Comparison of ENCODE assay signal across 8 cellular contexts in genomic region chr14:20682435-20683124, GRCh38. TPM values are rescaled to one million over a fixed set of nuclear protein-coding genes. Genes with fewer than 3 reads are reported as not detected.
DNase-seq lines count a peak whose midpoint lies in the region; ATAC-seq and TF ChIP-seq lines count a peak whose summit lies in the region.

No MANE protein-coding gene starts in this region.

- DNase-seq in A172 (ENCODE audit: low spot score) (peak; percentile 76), NCI-H2196 treated with DMSO at 0.1 percent for 48 hours (lab: John Stamatoyannopoulos, UW; ENCODE audit: unreplicated experiment) (peak; percentile 36), cerebellum (ENCODE audit: low spot score) (peak; percentile 95), left colon (peak; percentile 88 to 91)
- DNase-seq in activated CD4-positive, CD25-positive, alpha-beta regulatory T cell treated with anti-CD3 and anti-CD28 coated beads, Interleukin-2, amount 50 U/mL, for 72 hours: peak; percentile 79
- peak; percentile 37 to 71 (median 60) for DNase-seq in stimulated activated CD4-positive, alpha-beta T cell treated with anti-CD3 and anti-CD28 coated beads, Interleukin-1b, Interleukin-23, amount 100 ng/mL, for 24 hours (ENCODE audit: low read depth in 4 of 4, low spot score in 1 of 4)

- ATAC-seq in HG03064 (IDR thresholded peaks at IDR 0.05; ENCODE audit: low read depth, unreplicated experiment): peak; percentile 36
- ATAC-seq in left colon: peak; percentile 54

- TF ChIP-seq POLR2A in GM18526 (IDR thresholded peaks at IDR 0.05; ENCODE audit: extremely low read depth, insufficient read length): peak; percentile 76

- intact Hi-C loops in left colon (cut with DNase I, micrococcal nuclease): loop anchor here (5.0 to 10.0 kb wide), 3 partner anchors 68 to 340 kb away; partner anchors contain the start of genes TEP1 (in 2 of the 2) and PARP2 (in 1 of the 2)

RNA-seq across cellular contexts. Expression of gene RNASE4, which starts 1.8 kb away (rescaled TPM):
- total RNA-seq in A172 (2014; rRNA removed; shearing (Covaris generic)): 0.91 and 1.1 TPM in 2 replicates
- total RNA-seq in cerebellum (2.6 TPM), left colon (10 to 100 TPM; 52.2 to 62.1 TPM)

RNA-seq across cellular contexts. Expression of gene ANG, which starts 6.0 kb away (rescaled TPM):
- 0.07 and 0.17 TPM in 2 replicates for total RNA-seq in A172 (2014; rRNA removed; shearing (Covaris generic))
- total RNA-seq in cerebellum (1.5 TPM), left colon (10 to 100 TPM; 49.2 to 50.4 TPM)

RNA-seq across cellular contexts. Expression of gene OR6S1, which starts 41.1 kb away (rescaled TPM):
- total RNA-seq in A172 (2014; rRNA removed; shearing (Covaris generic)): not detected in 2 replicates
- total RNA-seq in cerebellum: not detected
- not detected for total RNA-seq in left colon

Comparison
In these comparisons a context has a peak if more than half of its experiments do, and no peak if none do; other contexts are left out.
1. Peak in every context shown above with its lines: DNase-seq and ATAC-seq.
2. DNase-seq: peak in every context shown above with its lines; median percentile 95 in cerebellum; 90 in left colon; 79 in activated CD4-positive, CD25-positive, alpha-beta regulatory T cell treated with anti-CD3 and anti-CD28 coated beads, Interleukin-2, amount 50 U/mL, for 72 hours; 76 in A172; 60 in stimulated activated CD4-positive, alpha-beta T cell treated with anti-CD3 and anti-CD28 coated beads, Interleukin-1b, Interleukin-23, amount 100 ng/mL, for 24 hours; 36 in NCI-H2196 treated with DMSO at 0.1 percent for 48 hours.
3. RNA of gene RNASE4, which starts 1.8 kb away (total RNA-seq): 52.2 to 62.1 TPM in left colon; 2.6 TPM in cerebellum (single experiment) and 0.91 to 1.1 TPM in A172; every median in the first group is over 10 times any median in the second.
4. RNA of gene ANG, which starts 6.0 kb away (total RNA-seq): 49.2 to 50.4 TPM in left colon; 1.5 TPM in cerebellum (single experiment) and 0.07 to 0.17 TPM in A172; every median in the first group is over 10 times any median in the second.